Comparison of ENCODE assay signal across 15 cellular contexts in the genomic region with DNA sequence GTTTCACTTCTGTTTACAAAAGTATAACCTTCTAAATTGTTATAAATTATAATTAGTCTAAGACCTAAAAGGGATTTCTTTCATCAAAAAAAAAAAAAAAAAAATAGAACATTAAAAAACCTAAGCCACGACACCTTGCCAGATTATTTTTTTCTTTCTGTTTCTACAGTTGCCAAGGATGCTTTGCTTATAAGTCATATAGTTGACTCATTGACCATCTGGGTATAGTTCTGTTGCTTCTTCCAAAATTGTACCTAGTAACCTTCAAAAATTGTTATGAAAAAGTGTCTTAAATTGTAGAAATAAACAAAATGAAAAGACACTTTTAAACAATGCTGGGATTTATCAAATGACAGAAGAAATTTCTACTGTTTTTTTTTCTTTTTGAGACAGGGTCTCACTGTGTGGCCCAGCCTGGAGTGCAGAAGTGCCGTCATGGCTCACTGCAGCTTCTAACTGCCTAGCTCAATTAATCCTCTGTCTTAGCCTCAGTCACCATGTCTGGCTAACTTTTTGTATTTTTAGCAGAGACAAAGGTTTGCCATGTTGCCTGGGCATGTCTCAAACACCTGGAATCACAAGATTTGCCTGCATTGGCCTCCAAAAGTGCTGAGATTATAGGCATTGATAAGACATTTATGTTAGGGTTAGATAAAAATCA. TPM values are rescaled to one million over a fixed set of nuclear protein-coding genes. Genes with fewer than 3 reads are reported as not detected.
"Had no signal": no experiment of that assay in that cellular context is flagged by ENCODE, and none has a peak within 500 bp of the region (broad histone marks: within the 10 kb centered on the region; RNA-seq: fewer than 3 reads in every experiment).

No MANE protein-coding gene starts in this region.

RNA-seq across cellular contexts. Expression of gene HSFY1, which starts 15.4 kb away (rescaled TPM):
- total RNA-seq: activated B cell treated with CpG ODN at 0.5 μM for 24 hours; activated CD4-positive, alpha-beta memory T cell treated with anti-CD3 and anti-CD28 coated beads for 36 hours; activated CD4-positive, alpha-beta memory T cell treated with anti-CD3 and anti-CD28 coated beads, Interleukin-2, amount 10 ng/mL, durations not matched to agents 7 days and 5 days; activated CD4-positive, alpha-beta T cell treated with anti-CD3 and anti-CD28 coated beads for 36 hours; activated CD4-positive, alpha-beta T cell treated with anti-CD3 and anti-CD28 coated beads, Interleukin-2, amount 10 ng/mL, durations not matched to agents 24 days and 14 days; activated CD4-positive, alpha-beta T cell treated with anti-CD3 and anti-CD28 coated beads, Interleukin-2, amount 10 ng/mL, durations not matched to agents 7 days and 5 days; activated CD8-positive, alpha-beta memory T cell treated with anti-CD3 and anti-CD28 coated beads for 36 hours; activated CD8-positive, alpha-beta memory T cell treated with anti-CD3 and anti-CD28 coated beads, Interleukin-2, amount 10 ng/mL, durations not matched to agents 7 days and 5 days; activated CD8-positive, alpha-beta T cell treated with anti-CD3 and anti-CD28 coated beads for 36 hours; activated CD8-positive, alpha-beta T cell treated with anti-CD3 and anti-CD28 coated beads, Interleukin-2, amount 10 ng/mL, durations not matched to agents 7 days and 5 days; T-cell; T-helper 1 cell treated with Interleukin-12 subunit alpha and Interleukin-12 subunit beta and Interleukin-4 antibody, amounts not matched to agents 30 ng/mL and 1 ng/mL, for 36 hours; T-helper 17 cell; T-helper 2 cell treated with Interferon-gamma antibody and Interleukin-4, amounts not matched to agents 100 ng/mL and 5 ng/mL, for 36 hours; WTC11 had no signal
